In the genomic region with DNA sequence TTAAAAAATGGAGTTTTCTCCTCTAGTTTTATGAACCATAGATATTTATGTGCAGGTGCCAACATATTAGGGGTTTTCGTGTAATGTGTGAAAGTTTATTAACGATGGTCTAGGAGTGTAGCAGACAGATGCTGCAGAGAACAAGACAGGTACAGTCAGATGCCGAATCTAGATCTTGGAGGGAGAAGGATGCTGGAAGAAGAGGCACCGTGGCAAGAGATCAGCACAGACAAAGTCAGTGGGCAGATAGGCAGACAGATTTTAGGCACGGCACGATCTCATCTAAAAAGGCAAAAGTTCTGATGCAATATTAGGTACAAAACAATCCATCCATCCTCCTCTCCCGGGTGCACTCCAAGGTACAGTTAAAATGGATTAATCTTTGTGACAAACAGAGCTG, we compare ENCODE assay signal across 15 cellular contexts.
DNase-seq lines count a peak whose midpoint lies in the region; ATAC-seq, FAIRE-seq and TF ChIP-seq lines count a peak whose summit lies in the region.
"Had no signal": no experiment of that assay in that cellular context is flagged by ENCODE, and none has a peak within 500 bp of the region (broad histone marks: within the 10 kb centered on the region; RNA-seq: fewer than 3 reads in every experiment).

No MANE protein-coding gene starts in this region.

- H3K4me3 ChIP-seq in A673 (ENCODE audit: low read depth, low read length, poor library complexity, severe bottlenecking), result peak overlapping the region; percentile 58
- H3K4me3 ChIP-seq in ovary, result peak overlapping the region; percentile 49

- POLR2A ChIA-PET in A673 (lab: Charles Lee; ENCODE audit: low non-redundant PET), result no interaction called here

- intact Hi-C loops in A673 (cut with micrococcal nuclease; ENCODE audit: unreplicated experiment) (no loop called here), ovary (cut with DNase I) (no loop called here)

- H3K4me1 ChIP-seq in A673 (ENCODE audit: insufficient read depth, low read length, poor library complexity, severe bottlenecking) (peaks cover 41% of the 10 kb centered on the region), ovary (ENCODE audit: insufficient read depth) (peaks cover 3% of the 10 kb centered on the region)

- WGBS in ovary, 3 donors, result 38 to 42% (median 41%) methylated on average over 7 of the region's 7 CpGs

- CTCF ChIA-PET in A673 (lab: Charles Lee), result interaction anchor here (0.7 kb wide), 1 partner anchor 1369 kb away, joined by 3 read pairs; no protein-coding TSS in a partner anchor

- FAIRE-seq in GM18507 (lab: Jason Lieb, UNC), result peak; percentile 73
- FAIRE-seq: H1 had no signal

- H3K27ac ChIP-seq in A673 (ENCODE audit: low read depth, low read length, poor library complexity, severe bottlenecking) (no peak overlapping the region), ovary (peak overlapping the region in 1 of 2 donors; percentile 71)
- H3K27ac ChIP-seq: SJSA1 had no signal

- no peak for TF ChIP-seq CTCF in A673 (conservative IDR thresholded peaks at IDR 0.05; ENCODE audit: low read depth, low read length)
- no peak for TF ChIP-seq CTCF in ovary (IDR thresholded peaks at IDR 0.05)

- ATAC-seq in HG02798 (IDR thresholded peaks at IDR 0.05; ENCODE audit: poor library complexity, unreplicated experiment) (no peak), HG03432 (IDR thresholded peaks at IDR 0.05; ENCODE audit: unreplicated experiment) (no peak), GM21360 (IDR thresholded peaks at IDR 0.05; ENCODE audit: unreplicated experiment) (no peak)
- ATAC-seq: activated T-cell treated with anti-CD3 and anti-CD28 coated beads, Interleukin-2, amount 50 U/mL, for 72 hours; stimulated activated naive CD8-positive, alpha-beta T cell treated with anti-CD3 and anti-CD28 coated beads, Interleukin-15, amount 100 ng/mL, for 72 hours had no signal

- no peak for DNase-seq in A673 (ENCODE audit: low spot score)
- no peak for DNase-seq in GM18507 (ENCODE audit: extremely low spot score, insufficient read length, low read depth)
- DNase-seq in cerebellar cortex (ENCODE audit: low spot score), result peak; percentile 69
- DNase-seq in ovary, result no peak
- no peak for DNase-seq in stimulated activated CD4-positive, alpha-beta T cell treated with anti-CD3 and anti-CD28 coated beads, Interleukin-12 subunit alpha, Interleukin-12 subunit beta, amount 100 ng/mL, for 4 hours
- DNase-seq: activated T-cell treated with anti-CD3 and anti-CD28 coated beads, Interleukin-2, amount 50 U/mL, for 72 hours; AML-193; NCI-H226; stimulated activated CD4-positive, alpha-beta T cell treated with anti-CD3 and anti-CD28 coated beads, Interleukin-2, amount 100 ng/mL, for 48 hours; stimulated activated naive CD8-positive, alpha-beta T cell treated with anti-CD3 and anti-CD28 coated beads, Interleukin-15, amount 100 ng/mL, for 72 hours had no signal

- H3K36me3 ChIP-seq in A673 (ENCODE audit: insufficient read depth, low read length, poor library complexity, severe bottlenecking), result no peaks in the 10 kb centered on the region
- H3K36me3 ChIP-seq in ovary, result no peaks in the 10 kb centered on the region
- H3K36me3 ChIP-seq: SJSA1 had no signal

- H3K27me3 ChIP-seq in A673 (replicated peaks; ENCODE audit: insufficient read depth, low read depth, low read length, poor library complexity), result no peaks in the 10 kb centered on the region
- H3K27me3 ChIP-seq in ovary, result no peaks in the 10 kb centered on the region
- H3K27me3 ChIP-seq: SJSA1 had no signal

- TF ChIP-seq EP300 in ovary (IDR thresholded peaks at IDR 0.05), result no peak

- BruUV-seq in A673 (replicated peaks; lab: Mats Ljungman, UMichigan), result no TSS peak

- H3K9me3 ChIP-seq in A673 (ENCODE audit: low read depth, low read length, poor library complexity, severe bottlenecking) (no peaks in the 10 kb centered on the region), ovary (no peaks in the 10 kb centered on the region)
- H3K9me3 ChIP-seq: SJSA1 had no signal

- TF ChIP-seq POLR2A in ovary (IDR thresholded peaks at IDR 0.05), result no peak
